In genomic region chr2:186592137-186592875, GRCh38 we compare ENCODE assay signal across 10 cellular contexts. TPM values are rescaled to one million over a fixed set of nuclear protein-coding genes. Genes with fewer than 3 reads are reported as not detected.
DNase-seq lines count a peak whose midpoint lies in the region; ATAC-seq and TF ChIP-seq lines count a peak whose summit lies in the region.
"Had no signal": no experiment of that assay in that cellular context is flagged by ENCODE, and none has a peak within 500 bp of the region (broad histone marks: within the 10 kb centered on the region; RNA-seq: fewer than 3 reads in every experiment).

No MANE protein-coding gene starts in this region.

- H3K27ac ChIP-seq in gastroesophageal sphincter, result peak overlapping the region in 3 of 4 donors; percentile 95 to 98 (median 97)
- peak overlapping the region in 2 of 21 experiments; percentile 60 to 97 for H3K27ac ChIP-seq in skin epidermis

- no peak for ATAC-seq in activated naive CD8-positive, alpha-beta T cell treated with anti-CD3 and anti-CD28 coated beads, Interleukin-2, amount 50 U/mL, for 24 hours
- no peak for ATAC-seq in gastroesophageal sphincter

- no peaks in the 10 kb centered on the region for H3K36me3 Mint-ChIP-seq in T-helper 2 cell treated with Interferon-gamma antibody and Interleukin-4, amounts not matched to agents 5 μg/mL and 100 μg/mL, for 36 hours (ENCODE audit: low read depth)
- no peaks in the 10 kb centered on the region for H3K36me3 Mint-ChIP-seq in activated naive CD8-positive, alpha-beta T cell treated with anti-CD3 and anti-CD28 coated beads, Interleukin-2, amount 50 U/mL, for 24 hours (ENCODE audit: low read depth)

- peak overlapping the region; percentile 20 for H3K4me3 Mint-ChIP-seq in T-helper 2 cell treated with Interferon-gamma antibody and Interleukin-4, amounts not matched to agents 5 μg/mL and 100 μg/mL, for 36 hours
- peak overlapping the region; percentile 88 for H3K4me3 Mint-ChIP-seq in activated naive CD8-positive, alpha-beta T cell treated with anti-CD3 and anti-CD28 coated beads, Interleukin-2, amount 50 U/mL, for 24 hours

- no peaks in the 10 kb centered on the region for H3K27me3 ChIP-seq in gastroesophageal sphincter
- H3K27me3 ChIP-seq: tibial nerve had no signal

- no peak for TF ChIP-seq EP300 in gastroesophageal sphincter (IDR thresholded peaks at IDR 0.05)

- H3K9me3 Mint-ChIP-seq in T-helper 2 cell treated with Interferon-gamma antibody and Interleukin-4, amounts not matched to agents 5 μg/mL and 100 μg/mL, for 36 hours, result no peaks in the 10 kb centered on the region
- no peaks in the 10 kb centered on the region for H3K9me3 Mint-ChIP-seq in activated naive CD8-positive, alpha-beta T cell treated with anti-CD3 and anti-CD28 coated beads, Interleukin-2, amount 50 U/mL, for 24 hours

- H3K4me3 ChIP-seq in gastroesophageal sphincter (peak overlapping the region in 1 of 2 donors; percentile 91), skin epidermis (peak overlapping the region in 4 of 7 experiments; percentile 70 to 91 (median 82))

- no peak for TF ChIP-seq CTCF in gastroesophageal sphincter (IDR thresholded peaks at IDR 0.05)

- H3K27ac Mint-ChIP-seq in T-helper 2 cell treated with Interferon-gamma antibody and Interleukin-4, amounts not matched to agents 5 μg/mL and 100 μg/mL, for 36 hours, result no peak overlapping the region
- H3K27ac Mint-ChIP-seq in activated naive CD8-positive, alpha-beta T cell treated with anti-CD3 and anti-CD28 coated beads, Interleukin-2, amount 50 U/mL, for 24 hours, result no peak overlapping the region

- TF ChIP-seq POLR2A in gastroesophageal sphincter (IDR thresholded peaks at IDR 0.05), result no peak

- no peaks in the 10 kb centered on the region for H3K9me3 ChIP-seq in gastroesophageal sphincter
- H3K9me3 ChIP-seq: tibial nerve had no signal

- DNase-seq in T-helper 2 cell treated with Interferon-gamma antibody and Interleukin-4, amounts not matched to agents 5 μg/mL and 100 μg/mL, for 36 hours (ENCODE audit: low spot score), result no peak
- DNase-seq in T-helper 2 cell, result no peak
- no peak for DNase-seq in activated naive CD8-positive, alpha-beta T cell treated with anti-CD3 and anti-CD28 coated beads, Interleukin-2, amount 50 U/mL, for 24 hours
- no peak for DNase-seq in NCI-H69 (lab: John Stamatoyannopoulos, UW)
- DNase-seq in HuH-7.5 (ENCODE audit: low spot score), result no peak
- no peak for DNase-seq in hypothalamus (lab: John Stamatoyannopoulos, UW)
- DNase-seq: SHP77 treated with DMSO at 0.1 percent for 48 hours had no signal

- H3K4me1 ChIP-seq in gastroesophageal sphincter, result peaks cover 2 to 72% (median 11%) of the 10 kb centered on the region in 3 donors

- WGBS in gastroesophageal sphincter (ENCODE audit: low coverage in 1 of 2), 2 donors, result 89 to 95% methylated on average over 4 to 5 of the region's 5 CpGs

- peaks cover 3% of the 10 kb centered on the region for H3K27me3 Mint-ChIP-seq in T-helper 2 cell treated with Interferon-gamma antibody and Interleukin-4, amounts not matched to agents 5 μg/mL and 100 μg/mL, for 36 hours (ENCODE audit: low read depth)
- no peaks in the 10 kb centered on the region for H3K27me3 Mint-ChIP-seq in activated naive CD8-positive, alpha-beta T cell treated with anti-CD3 and anti-CD28 coated beads, Interleukin-2, amount 50 U/mL, for 24 hours

- H3K4me1 Mint-ChIP-seq in T-helper 2 cell treated with Interferon-gamma antibody and Interleukin-4, amounts not matched to agents 5 μg/mL and 100 μg/mL, for 36 hours (ENCODE audit: low read depth), result peaks cover 31% of the 10 kb centered on the region
- H3K4me1 Mint-ChIP-seq in activated naive CD8-positive, alpha-beta T cell treated with anti-CD3 and anti-CD28 coated beads, Interleukin-2, amount 50 U/mL, for 24 hours, result peaks cover 34% of the 10 kb centered on the region

- H3K36me3 ChIP-seq in gastroesophageal sphincter, result no peaks in the 10 kb centered on the region
- H3K36me3 ChIP-seq: tibial nerve had no signal

RNA-seq across cellular contexts. Expression of gene ITGAV, which starts 2.5 kb away (rescaled TPM):
- 100 to 1,000 TPM; 100 to 127 (median 117) TPM for total RNA-seq in gastroesophageal sphincter
